Comparison of ENCODE assay signal across 21 cellular contexts in the genomic region with DNA sequence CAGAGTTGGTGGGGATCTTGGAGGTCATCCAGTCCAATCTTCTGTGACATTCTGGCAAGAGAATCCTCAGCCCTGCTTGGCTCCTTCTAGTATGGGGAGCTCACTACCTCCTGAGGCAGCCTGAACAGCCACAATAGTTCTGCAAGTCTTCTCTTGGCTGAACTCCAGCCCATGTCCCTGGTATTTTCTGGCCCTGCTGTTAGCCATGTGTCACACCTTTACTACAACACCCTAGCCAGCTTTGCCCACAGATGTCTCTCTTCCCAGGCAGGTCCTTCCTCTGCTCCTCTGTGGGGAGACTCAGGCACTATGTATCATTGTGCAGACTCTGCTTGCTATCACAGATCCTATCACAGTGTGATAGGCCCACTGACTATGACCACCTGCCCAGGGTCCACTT.
A peak's percentile ranks its signal among the peaks of the same experiment; 100 is the strongest.
DNase-seq lines count a peak whose midpoint lies in the region; ATAC-seq, FAIRE-seq and TF ChIP-seq lines count a peak whose summit lies in the region.
"Had no signal": no experiment of that assay in that cellular context is flagged by ENCODE, and none has a peak within 500 bp of the region (broad histone marks: within the 10 kb centered on the region; RNA-seq: fewer than 3 reads in every experiment).

No MANE protein-coding gene starts in this region.

- ATAC-seq in body of pancreas (peak; percentile 69), natural killer cell (no peak)
- ATAC-seq: CD8-positive, alpha-beta T cell; GM23338; HCT116; HepG2 had no signal

- H3K27me3 ChIP-seq in body of pancreas (no peaks in the 10 kb centered on the region), spleen (replicated peaks in 1 of 7) (no peaks in the 10 kb centered on the region), mesenchymal stem cell (ENCODE audit: control insufficient read depth in 1 of 2, insufficient read depth in 1 of 2, low read length in 2 of 2) (peaks cover 0 to 4% of the 10 kb centered on the region in 2 experiments)
- H3K27me3 ChIP-seq: BLaER1 treated with 17β-estradiol and CSF1 and Interleukin-3, amounts not matched to agents 10 nM and 100 nM had no signal

- H2BK120ac ChIP-seq in mesenchymal stem cell (ENCODE audit: low read depth, low read length) = no peak overlapping the region

- H3K9ac ChIP-seq in kidney (ENCODE audit: low read length in 2 of 2) = no peak overlapping the region
- H3K9ac ChIP-seq in mesenchymal stem cell (ENCODE audit: low read length) = no peak overlapping the region
- H3K9ac ChIP-seq: BLaER1 treated with 17β-estradiol and CSF1 and Interleukin-3, amounts not matched to agents 10 nM and 100 nM had no signal

- H3K4me3 ChIP-seq in body of pancreas = no peak overlapping the region
- no peak overlapping the region for H3K4me3 ChIP-seq in kidney (ENCODE audit: low read length in 2 of 2)
- H3K4me3 ChIP-seq in spleen = no peak overlapping the region
- no peak overlapping the region for H3K4me3 ChIP-seq in mesenchymal stem cell (ENCODE audit: insufficient read depth in 1 of 2, low read depth in 1 of 2, low read length in 2 of 2)
- H3K4me3 ChIP-seq: BLaER1 treated with 17β-estradiol and CSF1 and Interleukin-3, amounts not matched to agents 10 nM and 100 nM; GM23338 had no signal

- no peaks in the 10 kb centered on the region for H3K4me1 Mint-ChIP-seq in natural killer cell
- H3K4me1 Mint-ChIP-seq: B cell, IgD-negative memory B cell had no signal

- H3K4me3 Mint-ChIP-seq in natural killer cell = no peak overlapping the region
- H3K4me3 Mint-ChIP-seq: B cell; CD8-positive, alpha-beta T cell; GM23338; HFFc6; IgD-negative memory B cell had no signal

- H2BK15ac ChIP-seq in mesenchymal stem cell (ENCODE audit: low read depth, poor library complexity, severe bottlenecking) = no peak overlapping the region

- no peak overlapping the region for H2AK5ac ChIP-seq in mesenchymal stem cell (ENCODE audit: low read length, severe bottlenecking)

- H3K4me1 ChIP-seq in body of pancreas (peaks cover 15% of the 10 kb centered on the region), kidney (ENCODE audit: control insufficient read depth in 1 of 2, insufficient read depth in 1 of 2, low read depth in 1 of 2, low read length in 2 of 2) (peaks cover 3 to 4% of the 10 kb centered on the region in 2 donors), spleen (peaks cover 0 to 7% (median 0%) of the 10 kb centered on the region in 6 donors), mesenchymal stem cell (ENCODE audit: control insufficient read depth, insufficient read depth, low read depth, low read length) (no peaks in the 10 kb centered on the region)

- no peak overlapping the region for H4K8ac ChIP-seq in mesenchymal stem cell (ENCODE audit: low read length)

- H4K91ac ChIP-seq in mesenchymal stem cell (ENCODE audit: low read length) = no peak overlapping the region

- no peaks in the 10 kb centered on the region for H3K9me3 ChIP-seq in body of pancreas
- H3K9me3 ChIP-seq in kidney (ENCODE audit: control insufficient read depth in 1 of 2, low read length in 2 of 2) = no peaks in the 10 kb centered on the region
- H3K9me3 ChIP-seq in spleen = no peaks in the 10 kb centered on the region
- no peaks in the 10 kb centered on the region for H3K9me3 ChIP-seq in mesenchymal stem cell (ENCODE audit: control insufficient read depth, low read length)

- no peaks in the 10 kb centered on the region for H3K36me3 Mint-ChIP-seq in natural killer cell
- H3K36me3 Mint-ChIP-seq: CD8-positive, alpha-beta T cell; IgD-negative memory B cell had no signal

- H2BK5ac ChIP-seq in mesenchymal stem cell (ENCODE audit: low read depth, low read length, poor library complexity, severe bottlenecking) = no peak overlapping the region

- FAIRE-seq in kidney (lab: Jason Lieb, UNC) = no peak
- FAIRE-seq: GM12892, H54, HepG2 had no signal

- H2BK12ac ChIP-seq in mesenchymal stem cell (ENCODE audit: low read length in 2 of 2) = no peak overlapping the region

- no peak overlapping the region for H3K23ac ChIP-seq in mesenchymal stem cell (ENCODE audit: low read length in 2 of 2)

- H2AFZ ChIP-seq in mesenchymal stem cell (ENCODE audit: low read depth, low read length) = no peak overlapping the region
- H2AFZ ChIP-seq: GM23338 had no signal

- H3K14ac ChIP-seq in mesenchymal stem cell (ENCODE audit: low read length in 2 of 2) = no peak overlapping the region

- TF ChIP-seq CTCF in body of pancreas (IDR thresholded peaks at IDR 0.05) (no peak), kidney (IDR thresholded peaks at IDR 0.05; ENCODE audit: borderline replicate concordance, extremely low read depth, insufficient read depth) (no peak), spleen (IDR thresholded peaks at IDR 0.05 in 8 of 11, conservative IDR thresholded peaks at IDR 0.05 in 3 of 11) (no peak), natural killer cell (IDR thresholded peaks at IDR 0.05) (no peak)

- no peak overlapping the region for H3K4ac ChIP-seq in mesenchymal stem cell (ENCODE audit: low read depth in 1 of 2, low read length in 2 of 2)

- DNase-seq in NCI-H2171 treated with DMSO at 0.1 percent for 48 hours (lab: John Stamatoyannopoulos, UW) (peak; percentile 41), NCI-H2171 (lab: John Stamatoyannopoulos, UW) (no peak), body of pancreas (peak; percentile 59 to 84 (median 77)), kidney (peak; percentile 3), spleen (peak; percentile 17), kidney tubule cell (ENCODE audit: low spot score) (no peak), mesenchymal stem cell (no peak), natural killer cell (no peak)
- DNase-seq: 8988T; Calu3; CD8-positive, alpha-beta T cell; GDM1; HFFc6 had no signal

- no peaks in the 10 kb centered on the region for H3K36me3 ChIP-seq in body of pancreas (replicated peaks in 1 of 2; ENCODE audit: insufficient read depth in 1 of 2, low read depth in 2 of 2)
- H3K36me3 ChIP-seq in kidney (ENCODE audit: control insufficient read depth in 1 of 2, insufficient read depth in 2 of 2, low read length in 2 of 2) = peaks cover 0 to 8% of the 10 kb centered on the region in 2 donors
- no peaks in the 10 kb centered on the region for H3K36me3 ChIP-seq in spleen
- H3K36me3 ChIP-seq in mesenchymal stem cell (ENCODE audit: control insufficient read depth in 1 of 2, insufficient read depth in 2 of 2, low read depth in 1 of 2, low read length in 2 of 2) = no peaks in the 10 kb centered on the region
- H3K36me3 ChIP-seq: BLaER1 treated with 17β-estradiol and CSF1 and Interleukin-3, amounts not matched to agents 10 nM and 100 nM had no signal

- TF ChIP-seq POLR2A in body of pancreas (IDR thresholded peaks at IDR 0.05) (no peak), spleen (IDR thresholded peaks at IDR 0.05) (no peak)

- no peak overlapping the region for H3K18ac ChIP-seq in mesenchymal stem cell (ENCODE audit: low read depth in 1 of 2, low read length in 2 of 2)

- H3K27me3 Mint-ChIP-seq in natural killer cell (ENCODE audit: low read depth in 2 of 2) = peaks cover 6 to 14% of the 10 kb centered on the region in 2 donors

- H3K9me3 Mint-ChIP-seq in natural killer cell = no peaks in the 10 kb centered on the region
- H3K9me3 Mint-ChIP-seq: CD8-positive, alpha-beta T cell; GM23338 had no signal

- intact Hi-C loops in body of pancreas (cut with DNase I) = no loop called here
- intact Hi-C loops in kidney (cut with DNase I) = no loop called here
- intact Hi-C loops in spleen (cut with DNase I; ENCODE audit: low total_unique reads) = no loop called here
- intact Hi-C loops in natural killer cell (cut with micrococcal nuclease) = no loop called here

- no peak overlapping the region for H3K4me2 ChIP-seq in mesenchymal stem cell (ENCODE audit: low read length, poor library complexity, severe bottlenecking)
- H3K4me2 ChIP-seq: BLaER1 treated with 17β-estradiol and CSF1 and Interleukin-3, amounts not matched to agents 10 nM and 100 nM; GM23338 had no signal

- H3K79me1 ChIP-seq in mesenchymal stem cell (replicated peaks; ENCODE audit: low read length, poor library complexity, severe bottlenecking) = no peaks in the 10 kb centered on the region

- H3K27ac Mint-ChIP-seq in natural killer cell = no peak overlapping the region
- H3K27ac Mint-ChIP-seq: B cell; CD8-positive, alpha-beta T cell; GM23338; HFFc6; IgD-negative memory B cell had no signal

- peak overlapping the region in 1 of 4 donors; percentile 2 for H3K27ac ChIP-seq in body of pancreas
- H3K27ac ChIP-seq in kidney (ENCODE audit: low read depth in 2 of 2, low read length in 2 of 2) = no peak overlapping the region
- no peak overlapping the region for H3K27ac ChIP-seq in spleen
- H3K27ac ChIP-seq in mesenchymal stem cell (ENCODE audit: low read length, poor library complexity, severe bottlenecking) = no peak overlapping the region
- H3K27ac ChIP-seq: BLaER1 treated with 17β-estradiol and CSF1 and Interleukin-3, amounts not matched to agents 10 nM and 100 nM had no signal

Comparison
In these comparisons a context has a peak if more than half of its experiments do, and no peak if none do; other contexts are left out.
1. DNase-seq: peak in NCI-H2171 treated with DMSO at 0.1 percent for 48 hours (single experiment), body of pancreas (4 of 4), kidney (single experiment) and spleen (single experiment); none in NCI-H2171 (single experiment), kidney tubule cell (single experiment), mesenchymal stem cell (single experiment) and natural killer cell (single experiment).